Comparison of ENCODE assay signal across 2 cellular contexts in the genomic region with DNA sequence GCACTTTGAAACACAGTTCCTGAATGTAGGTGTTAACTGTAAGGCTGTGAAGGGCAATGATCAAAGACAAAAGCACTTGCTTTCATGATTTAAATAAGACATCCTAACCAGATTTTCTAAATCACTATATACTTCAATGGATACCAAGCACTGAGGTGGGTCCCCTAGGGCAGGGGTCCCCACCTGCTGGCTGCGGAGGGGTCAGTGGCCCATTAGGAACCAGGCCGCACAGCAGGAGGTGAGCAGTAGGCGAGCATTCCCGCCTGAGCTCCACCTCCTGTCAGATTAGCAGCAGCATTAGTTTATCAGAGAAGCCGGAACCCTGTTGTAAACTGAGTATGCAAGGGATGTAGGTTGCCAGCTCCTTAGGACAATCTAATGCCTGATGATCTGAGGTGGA.
TF ChIP-seq lines count a peak whose summit lies in the region.

No MANE protein-coding gene starts in this region.

TF ChIP-seq in HepG2, 621 proteins besides CTCF, POLR2A, EP300 and RAD21:
- 0 out of 2 replicates have a peak, but pooled peaks have one; percentile 11 for TF ChIP-seq ZSCAN31 (CRISPR knock-in tag; IDR thresholded peaks at IDR 0.05; ENCODE audit: low read depth)
- no peak for TF ChIP-seq ZNF3 (CRISPR knock-in tag; IDR thresholded peaks at IDR 0.05)
- peak; percentile 29; the same call in 1 of the 2 replicates for TF ChIP-seq ZNF501 (CRISPR knock-in tag; IDR thresholded peaks at IDR 0.05)
- 0 out of 2 replicates have a peak, but pooled peaks have one; percentile 36 for TF ChIP-seq ZNF850 (CRISPR knock-in tag; conservative IDR thresholded peaks at IDR 0.05)
- TF ChIP-seq EEA1 (CRISPR knock-in tag; IDR thresholded peaks at IDR 0.05; ENCODE audit: borderline replicate concordance): no peak
- TF ChIP-seq REPIN1 (CRISPR knock-in tag; IDR thresholded peaks at IDR 0.05; ENCODE audit: borderline replicate concordance, low read depth): peak; percentile 39; the same call in 1 of the 2 replicates
- 0 out of 2 replicates have a peak, but pooled peaks have one; percentile 12 for TF ChIP-seq HDAC1 (CRISPR knock-in tag; IDR thresholded peaks at IDR 0.05)
- TF ChIP-seq, protein P1, sequence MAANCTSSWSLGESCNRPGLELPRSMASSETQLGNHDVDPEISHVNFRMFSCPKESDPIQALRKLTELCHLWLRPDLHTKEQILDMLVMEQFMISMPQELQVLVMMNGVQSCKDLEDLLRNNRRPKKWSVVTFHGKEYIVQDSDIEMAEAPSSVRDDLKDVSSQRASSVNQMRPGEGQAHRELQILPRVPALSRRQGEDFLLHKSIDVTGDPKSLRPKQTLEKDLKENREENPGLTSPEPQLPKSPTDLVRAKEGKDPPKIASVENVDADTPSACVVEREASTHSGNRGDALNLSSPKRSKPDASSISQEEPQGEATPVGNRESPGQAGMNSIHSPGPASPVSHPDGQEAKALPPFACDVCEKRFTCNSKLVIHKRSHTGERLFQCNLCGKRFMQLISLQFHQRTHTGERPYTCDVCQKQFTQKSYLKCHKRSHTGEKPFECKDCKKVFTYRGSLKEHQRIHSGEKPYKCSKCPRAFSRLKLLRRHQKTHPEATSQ (CRISPR knock-in tag; IDR thresholded peaks at IDR 0.05; ENCODE audit: borderline replicate concordance): 0 out of 2 replicates have a peak, but pooled peaks have one; percentile 49
- TF ChIP-seq, protein P2, sequence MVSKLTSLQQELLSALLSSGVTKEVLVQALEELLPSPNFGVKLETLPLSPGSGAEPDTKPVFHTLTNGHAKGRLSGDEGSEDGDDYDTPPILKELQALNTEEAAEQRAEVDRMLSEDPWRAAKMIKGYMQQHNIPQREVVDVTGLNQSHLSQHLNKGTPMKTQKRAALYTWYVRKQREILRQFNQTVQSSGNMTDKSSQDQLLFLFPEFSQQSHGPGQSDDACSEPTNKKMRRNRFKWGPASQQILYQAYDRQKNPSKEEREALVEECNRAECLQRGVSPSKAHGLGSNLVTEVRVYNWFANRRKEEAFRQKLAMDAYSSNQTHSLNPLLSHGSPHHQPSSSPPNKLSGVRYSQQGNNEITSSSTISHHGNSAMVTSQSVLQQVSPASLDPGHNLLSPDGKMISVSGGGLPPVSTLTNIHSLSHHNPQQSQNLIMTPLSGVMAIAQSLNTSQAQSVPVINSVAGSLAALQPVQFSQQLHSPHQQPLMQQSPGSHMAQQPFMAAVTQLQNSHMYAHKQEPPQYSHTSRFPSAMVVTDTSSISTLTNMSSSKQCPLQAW (CRISPR knock-in tag; IDR thresholded peaks at IDR 0.05): 0 out of 2 replicates have a peak, but pooled peaks have one; percentile 25
- TF ChIP-seq GABPB1 (CRISPR knock-in tag; IDR thresholded peaks at IDR 0.05): peak; percentile 19; the same call in 1 of the 2 replicates
- TF ChIP-seq, protein P3, sequence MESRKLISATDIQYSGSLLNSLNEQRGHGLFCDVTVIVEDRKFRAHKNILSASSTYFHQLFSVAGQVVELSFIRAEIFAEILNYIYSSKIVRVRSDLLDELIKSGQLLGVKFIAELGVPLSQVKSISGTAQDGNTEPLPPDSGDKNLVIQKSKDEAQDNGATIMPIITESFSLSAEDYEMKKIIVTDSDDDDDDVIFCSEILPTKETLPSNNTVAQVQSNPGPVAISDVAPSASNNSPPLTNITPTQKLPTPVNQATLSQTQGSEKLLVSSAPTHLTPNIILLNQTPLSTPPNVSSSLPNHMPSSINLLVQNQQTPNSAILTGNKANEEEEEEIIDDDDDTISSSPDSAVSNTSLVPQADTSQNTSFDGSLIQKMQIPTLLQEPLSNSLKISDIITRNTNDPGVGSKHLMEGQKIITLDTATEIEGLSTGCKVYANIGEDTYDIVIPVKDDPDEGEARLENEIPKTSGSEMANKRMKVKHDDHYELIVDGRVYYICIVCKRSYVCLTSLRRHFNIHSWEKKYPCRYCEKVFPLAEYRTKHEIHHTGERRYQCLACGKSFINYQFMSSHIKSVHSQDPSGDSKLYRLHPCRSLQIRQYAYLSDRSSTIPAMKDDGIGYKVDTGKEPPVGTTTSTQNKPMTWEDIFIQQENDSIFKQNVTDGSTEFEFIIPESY (CRISPR knock-in tag; IDR thresholded peaks at IDR 0.05): peak; percentile 82
- TF ChIP-seq CBX5 (CRISPR knock-in tag; IDR thresholded peaks at IDR 0.05; ENCODE audit: borderline replicate concordance): no peak
- TF ChIP-seq, protein P4, sequence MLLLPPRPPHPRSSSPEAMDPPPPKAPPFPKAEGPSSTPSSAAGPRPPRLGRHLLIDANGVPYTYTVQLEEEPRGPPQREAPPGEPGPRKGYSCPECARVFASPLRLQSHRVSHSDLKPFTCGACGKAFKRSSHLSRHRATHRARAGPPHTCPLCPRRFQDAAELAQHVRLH (CRISPR knock-in tag; IDR thresholded peaks at IDR 0.05; ENCODE audit: borderline replicate concordance, low read depth): no peak
- no peak for TF ChIP-seq MIXL1 (CRISPR knock-in tag; IDR thresholded peaks at IDR 0.05)
- TF ChIP-seq BHLHE40 (IDR thresholded peaks at IDR 0.05; ENCODE audit: low read length): no peak
- TF ChIP-seq, protein P5, sequence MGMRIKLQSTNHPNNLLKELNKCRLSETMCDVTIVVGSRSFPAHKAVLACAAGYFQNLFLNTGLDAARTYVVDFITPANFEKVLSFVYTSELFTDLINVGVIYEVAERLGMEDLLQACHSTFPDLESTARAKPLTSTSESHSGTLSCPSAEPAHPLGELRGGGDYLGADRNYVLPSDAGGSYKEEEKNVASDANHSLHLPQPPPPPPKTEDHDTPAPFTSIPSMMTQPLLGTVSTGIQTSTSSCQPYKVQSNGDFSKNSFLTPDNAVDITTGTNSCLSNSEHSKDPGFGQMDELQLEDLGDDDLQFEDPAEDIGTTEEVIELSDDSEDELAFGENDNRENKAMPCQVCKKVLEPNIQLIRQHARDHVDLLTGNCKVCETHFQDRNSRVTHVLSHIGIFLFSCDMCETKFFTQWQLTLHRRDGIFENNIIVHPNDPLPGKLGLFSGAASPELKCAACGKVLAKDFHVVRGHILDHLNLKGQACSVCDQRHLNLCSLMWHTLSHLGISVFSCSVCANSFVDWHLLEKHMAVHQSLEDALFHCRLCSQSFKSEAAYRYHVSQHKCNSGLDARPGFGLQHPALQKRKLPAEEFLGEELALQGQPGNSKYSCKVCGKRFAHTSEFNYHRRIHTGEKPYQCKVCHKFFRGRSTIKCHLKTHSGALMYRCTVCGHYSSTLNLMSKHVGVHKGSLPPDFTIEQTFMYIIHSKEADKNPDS (CRISPR knock-in tag; IDR thresholded peaks at IDR 0.05): no peak
- 0 out of 2 replicates have a peak, but pooled peaks have one; percentile 26 for TF ChIP-seq POLR2AphosphoS2 (IDR thresholded peaks at IDR 0.05; ENCODE audit: low read depth, low read length)
- no peak for TF ChIP-seq ZNF552 (CRISPR knock-in tag; IDR thresholded peaks at IDR 0.05; ENCODE audit: borderline replicate concordance)
- TF ChIP-seq EZH2 (conservative IDR thresholded peaks at IDR 0.05; ENCODE audit: low read depth, low read length): no peak
TF ChIP-seq in HepG2: peak in this region for 10.

TF ChIP-seq in GM12878, 131 proteins besides CTCF, POLR2A, EP300 and RAD21:
- no peak for TF ChIP-seq POU2F2 (IDR thresholded peaks at IDR 0.05; ENCODE audit: borderline replicate concordance, low read depth, low read length)
- TF ChIP-seq SMARCA5 (IDR thresholded peaks at IDR 0.05): no peak
- TF ChIP-seq TCF3 (IDR thresholded peaks at IDR 0.05; ENCODE audit: borderline replicate concordance, insufficient read depth, low read depth, low read length): no peak
- no peak for TF ChIP-seq PML (IDR thresholded peaks at IDR 0.05; ENCODE audit: low read length)
- TF ChIP-seq ZZZ3 (IDR thresholded peaks at IDR 0.05; ENCODE audit: control insufficient read depth, insufficient read length, low read depth): no peak
- TF ChIP-seq, protein P6, sequence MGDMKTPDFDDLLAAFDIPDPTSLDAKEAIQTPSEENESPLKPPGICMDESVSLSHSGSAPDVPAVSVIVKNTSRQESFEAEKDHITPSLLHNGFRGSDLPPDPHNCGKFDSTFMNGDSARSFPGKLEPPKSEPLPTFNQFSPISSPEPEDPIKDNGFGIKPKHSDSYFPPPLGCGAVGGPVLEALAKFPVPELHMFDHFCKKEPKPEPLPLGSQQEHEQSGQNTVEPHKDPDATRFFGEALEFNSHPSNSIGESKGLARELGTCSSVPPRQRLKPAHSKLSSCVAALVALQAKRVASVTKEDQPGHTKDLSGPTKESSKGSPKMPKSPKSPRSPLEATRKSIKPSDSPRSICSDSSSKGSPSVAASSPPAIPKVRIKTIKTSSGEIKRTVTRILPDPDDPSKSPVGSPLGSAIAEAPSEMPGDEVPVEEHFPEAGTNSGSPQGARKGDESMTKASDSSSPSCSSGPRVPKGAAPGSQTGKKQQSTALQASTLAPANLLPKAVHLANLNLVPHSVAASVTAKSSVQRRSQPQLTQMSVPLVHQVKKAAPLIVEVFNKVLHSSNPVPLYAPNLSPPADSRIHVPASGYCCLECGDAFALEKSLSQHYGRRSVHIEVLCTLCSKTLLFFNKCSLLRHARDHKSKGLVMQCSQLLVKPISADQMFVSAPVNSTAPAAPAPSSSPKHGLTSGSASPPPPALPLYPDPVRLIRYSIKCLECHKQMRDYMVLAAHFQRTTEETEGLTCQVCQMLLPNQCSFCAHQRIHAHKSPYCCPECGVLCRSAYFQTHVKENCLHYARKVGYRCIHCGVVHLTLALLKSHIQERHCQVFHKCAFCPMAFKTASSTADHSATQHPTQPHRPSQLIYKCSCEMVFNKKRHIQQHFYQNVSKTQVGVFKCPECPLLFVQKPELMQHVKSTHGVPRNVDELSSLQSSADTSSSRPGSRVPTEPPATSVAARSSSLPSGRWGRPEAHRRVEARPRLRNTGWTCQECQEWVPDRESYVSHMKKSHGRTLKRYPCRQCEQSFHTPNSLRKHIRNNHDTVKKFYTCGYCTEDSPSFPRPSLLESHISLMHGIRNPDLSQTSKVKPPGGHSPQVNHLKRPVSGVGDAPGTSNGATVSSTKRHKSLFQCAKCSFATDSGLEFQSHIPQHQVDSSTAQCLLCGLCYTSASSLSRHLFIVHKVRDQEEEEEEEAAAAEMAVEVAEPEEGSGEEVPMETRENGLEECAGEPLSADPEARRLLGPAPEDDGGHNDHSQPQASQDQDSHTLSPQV (IDR thresholded peaks at IDR 0.05): no peak
- no peak for TF ChIP-seq RAD51 (IDR thresholded peaks at IDR 0.05)
- no peak for TF ChIP-seq TBL1XR1 (IDR thresholded peaks at IDR 0.05; ENCODE audit: low read depth, low read length)
- no peak for TF ChIP-seq TCF7 (IDR thresholded peaks at IDR 0.05; ENCODE audit: borderline replicate concordance)
- TF ChIP-seq, protein P7, sequence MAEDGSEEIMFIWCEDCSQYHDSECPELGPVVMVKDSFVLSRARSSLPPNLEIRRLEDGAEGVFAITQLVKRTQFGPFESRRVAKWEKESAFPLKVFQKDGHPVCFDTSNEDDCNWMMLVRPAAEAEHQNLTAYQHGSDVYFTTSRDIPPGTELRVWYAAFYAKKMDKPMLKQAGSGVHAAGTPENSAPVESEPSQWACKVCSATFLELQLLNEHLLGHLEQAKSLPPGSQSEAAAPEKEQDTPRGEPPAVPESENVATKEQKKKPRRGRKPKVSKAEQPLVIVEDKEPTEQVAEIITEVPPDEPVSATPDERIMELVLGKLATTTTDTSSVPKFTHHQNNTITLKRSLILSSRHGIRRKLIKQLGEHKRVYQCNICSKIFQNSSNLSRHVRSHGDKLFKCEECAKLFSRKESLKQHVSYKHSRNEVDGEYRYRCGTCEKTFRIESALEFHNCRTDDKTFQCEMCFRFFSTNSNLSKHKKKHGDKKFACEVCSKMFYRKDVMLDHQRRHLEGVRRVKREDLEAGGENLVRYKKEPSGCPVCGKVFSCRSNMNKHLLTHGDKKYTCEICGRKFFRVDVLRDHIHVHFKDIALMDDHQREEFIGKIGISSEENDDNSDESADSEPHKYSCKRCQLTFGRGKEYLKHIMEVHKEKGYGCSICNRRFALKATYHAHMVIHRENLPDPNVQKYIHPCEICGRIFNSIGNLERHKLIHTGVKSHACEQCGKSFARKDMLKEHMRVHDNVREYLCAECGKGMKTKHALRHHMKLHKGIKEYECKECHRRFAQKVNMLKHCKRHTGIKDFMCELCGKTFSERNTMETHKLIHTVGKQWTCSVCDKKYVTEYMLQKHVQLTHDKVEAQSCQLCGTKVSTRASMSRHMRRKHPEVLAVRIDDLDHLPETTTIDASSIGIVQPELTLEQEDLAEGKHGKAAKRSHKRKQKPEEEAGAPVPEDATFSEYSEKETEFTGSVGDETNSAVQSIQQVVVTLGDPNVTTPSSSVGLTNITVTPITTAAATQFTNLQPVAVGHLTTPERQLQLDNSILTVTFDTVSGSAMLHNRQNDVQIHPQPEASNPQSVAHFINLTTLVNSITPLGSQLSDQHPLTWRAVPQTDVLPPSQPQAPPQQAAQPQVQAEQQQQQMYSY (CRISPR knock-in tag; IDR thresholded peaks at IDR 0.05): no peak
- TF ChIP-seq MTA3 (IDR thresholded peaks at IDR 0.05; ENCODE audit: borderline replicate concordance, low read length): no peak
